8 cellular contexts compared by ENCODE assay signal in the genomic region with DNA sequence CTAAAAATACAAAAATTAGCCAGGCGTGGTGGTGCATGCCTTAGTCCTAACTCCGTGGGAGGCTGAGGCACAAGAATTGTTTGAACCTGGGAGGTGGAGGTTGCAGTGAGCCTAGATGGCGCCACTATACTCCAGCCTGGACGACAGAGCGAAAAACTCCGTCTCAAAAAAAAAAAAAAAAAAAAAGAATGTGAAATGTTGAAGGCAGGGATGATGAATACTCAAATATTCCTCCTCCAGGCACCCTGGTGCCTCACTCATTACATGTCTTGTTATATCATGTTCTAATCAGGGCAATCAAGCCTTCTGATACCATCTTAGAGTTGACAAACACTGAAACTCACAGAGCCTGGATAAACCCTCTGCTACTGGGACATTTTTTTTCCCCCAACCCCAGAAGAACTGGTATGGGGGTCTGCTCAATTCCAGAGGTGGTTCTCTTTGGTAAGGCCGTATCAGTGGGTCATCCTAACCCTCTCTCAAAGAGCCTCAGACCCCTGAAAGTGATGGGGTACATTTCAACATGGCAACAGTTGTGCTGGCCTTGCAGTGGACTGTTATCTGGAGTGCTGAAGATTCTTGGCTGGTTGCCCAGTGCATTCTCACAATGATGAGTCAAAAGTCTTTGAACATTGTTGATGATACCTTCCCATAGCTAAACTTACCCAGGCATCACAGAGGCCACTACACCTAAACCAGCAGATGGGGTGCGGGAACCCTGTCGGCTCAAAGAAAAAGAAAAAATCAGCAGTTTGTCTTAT. TPM values are rescaled to one million over a fixed set of nuclear protein-coding genes. Genes with fewer than 3 reads are reported as not detected.
DNase-seq lines count a peak whose midpoint lies in the region; ATAC-seq and TF ChIP-seq lines count a peak whose summit lies in the region.

No MANE protein-coding gene starts in this region.

- WGBS in testis, 2 donors: 60 to 66% methylated on average over 8 to 9 of the region's 9 CpGs

- H3K4me1 ChIP-seq in testis (no peaks in the 10 kb centered on the region), lower lobe of right lung (no peaks in the 10 kb centered on the region)

- TF ChIP-seq CTCF in testis (IDR thresholded peaks at IDR 0.05) (no peak), lower lobe of right lung (IDR thresholded peaks at IDR 0.05) (no peak)

- intact Hi-C loops in testis (cut with DNase I; ENCODE audit: low total_unique reads) (loop anchor here (5.0 kb wide), 2 partner anchors 142 to 297 kb away; no protein-coding TSS in a partner anchor), lower lobe of right lung (cut with DNase I) (no loop called here)

- H3K9me3 ChIP-seq in testis (no peaks in the 10 kb centered on the region), lower lobe of right lung (no peaks in the 10 kb centered on the region)

- no peak overlapping the region for H3K27ac ChIP-seq in testis
- no peak overlapping the region for H3K27ac ChIP-seq in lower lobe of right lung

- H3K36me3 ChIP-seq in testis (ENCODE audit: low read depth, missing control alignments) (no peaks in the 10 kb centered on the region), lower lobe of right lung (no peaks in the 10 kb centered on the region)

- H3K27me3 ChIP-seq in testis (no peaks in the 10 kb centered on the region), lower lobe of right lung (ENCODE audit: low read depth) (no peaks in the 10 kb centered on the region)

- no peak overlapping the region for H3K4me3 ChIP-seq in testis
- no peak overlapping the region for H3K4me3 ChIP-seq in lower lobe of right lung

- no peak for TF ChIP-seq POLR2A in testis (IDR thresholded peaks at IDR 0.05)

- peak; percentile 29 for DNase-seq in DMS 273 (lab: John Stamatoyannopoulos, UW; ENCODE audit: unreplicated experiment)
- DNase-seq in DMS 273 treated with DMSO at 0.1 percent for 48 hours (lab: John Stamatoyannopoulos, UW): no peak
- peak; percentile 45 for DNase-seq in T follicular helper cell (ENCODE audit: low read depth)
- peak; percentile 53 for DNase-seq in dermis blood vessel endothelial cell
- peak; percentile 51 for DNase-seq in testis
- no peak for DNase-seq in cerebellum (ENCODE audit: low spot score)
- no peak for DNase-seq in lower lobe of right lung

- ATAC-seq in HG03064 (IDR thresholded peaks at IDR 0.05; ENCODE audit: low read depth, unreplicated experiment) (peak; percentile 62), lower lobe of right lung (no peak)

RNA-seq across cellular contexts. Expression of a gene that starts 2.4 kb away (rescaled TPM):
- total RNA-seq in dermis blood vessel endothelial cell: 9.2 and 22.3 TPM in 2 replicates
- total RNA-seq in testis: 1 to 10 TPM; 6.8 to 8.9 TPM
- 13.0 TPM for polyA plus RNA-seq in testis (ENCODE audit: insufficient read depth, low read depth, low replicate concordance)
- 7.9 TPM for total RNA-seq in cerebellum
- total RNA-seq in lower lobe of right lung: 49.4 TPM

Comparison
In these comparisons a context has a peak if more than half of its experiments do, and no peak if none do; other contexts are left out.
1. DNase-seq: peak in DMS 273 (single experiment), T follicular helper cell (single experiment), dermis blood vessel endothelial cell (single experiment) and testis (single experiment); none in DMS 273 treated with DMSO at 0.1 percent for 48 hours (single experiment), cerebellum (single experiment) and lower lobe of right lung (single experiment).